In genomic region chr11:34495724-34496377, GRCh38 we compare ENCODE assay signal across 25 cellular contexts. TPM values are rescaled to one million over a fixed set of nuclear protein-coding genes. Genes with fewer than 3 reads are reported as not detected.
DNase-seq lines count a peak whose midpoint lies in the region; ATAC-seq, FAIRE-seq and TF ChIP-seq lines count a peak whose summit lies in the region.
"Had no signal": no experiment of that assay in that cellular context is flagged by ENCODE, and none has a peak within 500 bp of the region (broad histone marks: within the 10 kb centered on the region; RNA-seq: fewer than 3 reads in every experiment).

No MANE protein-coding gene starts in this region.

- TF ChIP-seq EP300 in H1 (IDR thresholded peaks at IDR 0.05; ENCODE audit: borderline replicate concordance in 1 of 2, low read depth in 2 of 2, low read length in 2 of 2) (no peak), sigmoid colon (IDR thresholded peaks at IDR 0.05) (no peak)

- no peaks in the 10 kb centered on the region for H3K9me2 ChIP-seq in PC-3 (replicated peaks; ENCODE audit: low read length)

- no peak overlapping the region for H2BK15ac ChIP-seq in H1 (ENCODE audit: low read length)

- H3K23me2 ChIP-seq in H1 (ENCODE audit: low read depth, low read length): no peaks in the 10 kb centered on the region

- no peak overlapping the region for H2BK5ac ChIP-seq in H1 (ENCODE audit: low read depth, low read length)

- H3K27me3 ChIP-seq in PC-3 (ENCODE audit: low read length) (no peaks in the 10 kb centered on the region), H1 (replicated peaks in 1 of 4; ENCODE audit: control insufficient read depth in 3 of 4, extremely low read depth in 1 of 4, insufficient read depth in 3 of 4, low read length in 3 of 4) (no peaks in the 10 kb centered on the region), testis (no peaks in the 10 kb centered on the region), sigmoid colon (no peaks in the 10 kb centered on the region), spleen (replicated peaks in 1 of 7) (peaks cover 0 to 14% (median 0%) of the 10 kb centered on the region in 7 donors)
- H3K27me3 ChIP-seq: BE2C, pancreas, tibial nerve had no signal

- FAIRE-seq in H1 (lab: Jason Lieb, UNC): no peak
- FAIRE-seq: colon, D721Med, HTR-8/SVneo, pancreas had no signal

- DNase-seq in PC-3 (peak; percentile 78), H1 (ENCODE audit: low read depth in 1 of 2, low spot score in 2 of 2) (no peak), testis (no peak), NCI-H2081 (lab: John Stamatoyannopoulos, UW) (no peak), NCI-H187 (lab: John Stamatoyannopoulos, UW) (no peak), sigmoid colon (no peak), spleen (no peak)
- DNase-seq: activated CD4-positive, alpha-beta T cell treated with anti-CD3 and anti-CD28 coated beads for 1 hour; activated gamma-delta T cell; amniotic stem cell; BE2C; foreskin fibroblast; left ventricle myocardium superior; NCI-H1436 treated with DMSO at 0.1 percent for 48 hours; NCI-H524 treated with DMSO at 0.1 percent for 48 hours; SIG-M5 had no signal

- H3K36me3 ChIP-seq in HEK293 (ENCODE audit: control insufficient read depth in 2 of 2, insufficient read depth in 1 of 2, low read length in 2 of 2) (no peaks in the 10 kb centered on the region), PC-3 (ENCODE audit: low read depth, low read length) (no peaks in the 10 kb centered on the region), H1 (ENCODE audit: control insufficient read depth in 2 of 4, insufficient read depth in 4 of 4, low read length in 3 of 4) (no peaks in the 10 kb centered on the region), testis (ENCODE audit: low read depth, missing control alignments) (no peaks in the 10 kb centered on the region), sigmoid colon (no peaks in the 10 kb centered on the region), spleen (no peaks in the 10 kb centered on the region)
- H3K36me3 ChIP-seq: BE2C, pancreas, tibial nerve had no signal

- CTCF ChIA-PET in HEK293 (lab: Yijun Ruan, JAX): interaction anchor here (0.6 to 5.5 kb wide), 3 partner anchors 17 to 256 kb away, joined by 3 to 105 read pairs (median 3); no protein-coding TSS in a partner anchor
- CTCF ChIA-PET in PC-3 (lab: Charles Lee): no interaction called here
- CTCF ChIA-PET in H1 (lab: Charles Lee; ENCODE audit: partially characterized antibody): interaction anchor here (1.2 to 2.5 kb wide), 2 partner anchors 17 to 125 kb away, joined by 3 to 18 read pairs; partner anchors contain the start of gene ELF5

- TF ChIP-seq POLR2A in H1 (IDR thresholded peaks at IDR 0.05; ENCODE audit: control extremely low read depth in 1 of 2, low read depth in 2 of 2, low read length in 2 of 2): no peak
- no peak for TF ChIP-seq POLR2A in testis (IDR thresholded peaks at IDR 0.05)
- TF ChIP-seq POLR2A in sigmoid colon (IDR thresholded peaks at IDR 0.05): no peak
- TF ChIP-seq POLR2A in spleen (IDR thresholded peaks at IDR 0.05): no peak

- no peak overlapping the region for H3K9ac ChIP-seq in PC-3 (ENCODE audit: low read length)
- H3K9ac ChIP-seq in H1 (replicated peaks in 1 of 4; ENCODE audit: extremely low read depth in 1 of 4, low read depth in 3 of 4, low read length in 3 of 4): no peak overlapping the region

- peak; percentile 97 for ATAC-seq in PC-3
- ATAC-seq: left ventricle myocardium superior; stimulated activated effector memory CD8-positive, alpha-beta T cell treated with anti-CD3 and anti-CD28 coated beads, Interleukin-12 subunit alpha, Interleukin-12 subunit beta, amount 100 ng/mL, for 72 hours had no signal

- intact Hi-C loops in PC-3 (cut with micrococcal nuclease): no loop called here
- intact Hi-C loops in testis (cut with DNase I; ENCODE audit: low total_unique reads): no loop called here
- intact Hi-C loops in sigmoid colon (cut with DNase I): no loop called here
- intact Hi-C loops in spleen (cut with DNase I; ENCODE audit: low total_unique reads): no loop called here

- no peak overlapping the region for H3K14ac ChIP-seq in H1 (ENCODE audit: insufficient read length)

- no peaks in the 10 kb centered on the region for H3K4me1 ChIP-seq in HEK293 (ENCODE audit: control insufficient read depth, insufficient read depth, low read length)
- H3K4me1 ChIP-seq in PC-3 (ENCODE audit: insufficient read depth, low read length): peaks cover 7% of the 10 kb centered on the region
- H3K4me1 ChIP-seq in H1 (replicated peaks in 1 of 4; ENCODE audit: control insufficient read depth in 3 of 4, insufficient read depth in 4 of 4, low read length in 3 of 4): no peaks in the 10 kb centered on the region
- H3K4me1 ChIP-seq in testis: no peaks in the 10 kb centered on the region
- no peaks in the 10 kb centered on the region for H3K4me1 ChIP-seq in sigmoid colon
- peaks cover 0 to 6% (median 0%) of the 10 kb centered on the region in 6 donors for H3K4me1 ChIP-seq in spleen
- H3K4me1 ChIP-seq: BE2C, pancreas had no signal

- BruUV-seq in PC-3 (replicated peaks; lab: Mats Ljungman, UMichigan): no TSS peak

- H3K4me2 ChIP-seq in PC-3 (ENCODE audit: low read length) (no peak overlapping the region), H1 (ENCODE audit: insufficient read depth in 1 of 2, low read depth in 2 of 2, low read length in 2 of 2) (no peak overlapping the region)

- H3K4ac ChIP-seq in H1 (replicated peaks; ENCODE audit: insufficient read length, low read depth, low read length): no peak overlapping the region

- H3K79me2 ChIP-seq in PC-3 (ENCODE audit: low read length) (no peaks in the 10 kb centered on the region), H1 (ENCODE audit: control insufficient read depth in 1 of 2, insufficient read depth in 2 of 2, low read length in 2 of 2) (no peaks in the 10 kb centered on the region)

- no peaks in the 10 kb centered on the region for H3K9me3 ChIP-seq in HEK293 (ENCODE audit: control insufficient read depth, insufficient read depth, low read depth, low read length)
- no peaks in the 10 kb centered on the region for H3K9me3 ChIP-seq in PC-3 (ENCODE audit: low read length)
- no peaks in the 10 kb centered on the region for H3K9me3 ChIP-seq in H1 (ENCODE audit: insufficient read depth in 2 of 2, low read depth in 1 of 2, low read length in 1 of 2)
- no peaks in the 10 kb centered on the region for H3K9me3 ChIP-seq in testis
- no peaks in the 10 kb centered on the region for H3K9me3 ChIP-seq in sigmoid colon
- H3K9me3 ChIP-seq in spleen: no peaks in the 10 kb centered on the region
- H3K9me3 ChIP-seq: BE2C, pancreas, tibial nerve had no signal

- H3F3A ChIP-seq in PC-3 (ENCODE audit: low read length, unreplicated experiment): no peaks in the 10 kb centered on the region

- H3K27ac ChIP-seq in HEK293 (ENCODE audit: extremely low read depth, low read depth, low read length) (no peak overlapping the region), PC-3 (ENCODE audit: low read length) (no peak overlapping the region), H1 (ENCODE audit: low read depth, low read length) (no peak overlapping the region), testis (no peak overlapping the region), sigmoid colon (no peak overlapping the region), spleen (no peak overlapping the region)
- H3K27ac ChIP-seq: pancreas, tibial nerve had no signal

- peak overlapping the region; percentile 59 for H4K8ac ChIP-seq in H1 (ENCODE audit: extremely low read depth, insufficient read depth, low read length)

- no peak overlapping the region for H2BK20ac ChIP-seq in H1 (ENCODE audit: low read length)

- H3K56ac ChIP-seq in H1 (replicated peaks; ENCODE audit: insufficient read length, low read depth, low read length): no peak overlapping the region

- no peak overlapping the region for H3K4me3 ChIP-seq in HEK293 (ENCODE audit: low read depth, low read length)
- no peak overlapping the region for H3K4me3 ChIP-seq in PC-3 (ENCODE audit: low read length)
- no peak overlapping the region for H3K4me3 ChIP-seq in H1 (ENCODE audit: extremely low read depth in 1 of 4, insufficient read depth in 2 of 4, low read depth in 3 of 4, low read length in 4 of 4)
- H3K4me3 ChIP-seq in testis: peak overlapping the region; percentile 19 to 30
- no peak overlapping the region for H3K4me3 ChIP-seq in sigmoid colon
- H3K4me3 ChIP-seq in spleen: no peak overlapping the region
- H3K4me3 ChIP-seq: pancreas, tibial nerve had no signal

- H2BK120ac ChIP-seq in H1 (replicated peaks; ENCODE audit: low read depth, low read length): no peak overlapping the region

- POLR2A ChIA-PET in HEK293 (lab: Yijun Ruan, JAX) (no interaction called here), PC-3 (lab: Charles Lee; ENCODE audit: unreplicated experiment) (interaction anchor here (0.5 kb wide), 1 partner anchor 144 kb away, joined by 3 read pairs; no protein-coding TSS in a partner anchor), H1 (lab: Charles Lee; ENCODE audit: partially characterized antibody) (no interaction called here)

- no peak overlapping the region for H2AK5ac ChIP-seq in H1 (ENCODE audit: low read depth, low read length)

- no peak for TF ChIP-seq RAD21 in H1 (IDR thresholded peaks at IDR 0.05 in 1 of 2, conservative IDR thresholded peaks at IDR 0.05 in 1 of 2; ENCODE audit: low read depth in 2 of 2, low read length in 2 of 2)

- WGBS in H1 (ENCODE audit: extremely low coverage in 1 of 2, insufficient coverage in 1 of 2, insufficient read length in 1 of 2, insufficient replicate concordance in 2 of 2, low coverage in 1 of 2, low lambda C conversion rate in 2 of 2, missing lambda C conversion rate in 1 of 2), 2 experiments: 87% methylated on average over 25 of the region's 26 CpGs; no CpG with 5 or more reads in 1 of the 2 experiments
- WGBS in testis, 2 donors: 41 to 54% methylated on average over 25 to 26 of the region's 26 CpGs
- WGBS in sigmoid colon, 2 donors: 57 to 77% methylated on average over 26 of the region's 26 CpGs
- WGBS in spleen, 5 donors: 79 to 90% (median 85%) methylated on average over 25 to 26 of the region's 26 CpGs

- H4K20me1 ChIP-seq in PC-3 (ENCODE audit: low read length) (no peaks in the 10 kb centered on the region), H1 (replicated peaks in 1 of 2; ENCODE audit: control insufficient read depth in 1 of 2, insufficient read depth in 2 of 2, low read length in 2 of 2) (no peaks in the 10 kb centered on the region)

- no peak overlapping the region for H4K5ac ChIP-seq in H1 (ENCODE audit: insufficient read length, low read depth, low read length)

- H2BK12ac ChIP-seq in H1 (ENCODE audit: low read depth, low read length): no peak overlapping the region

- H3K18ac ChIP-seq in H1 (ENCODE audit: extremely low read depth, low read length): no peak overlapping the region

- no peak overlapping the region for H4K91ac ChIP-seq in H1 (replicated peaks; ENCODE audit: insufficient read length, low read length)

- TF ChIP-seq CTCF in HEK293 (tag by site-specific recombination; IDR thresholded peaks at IDR 0.05) (no peak), PC-3 (conservative IDR thresholded peaks at IDR 0.05; ENCODE audit: low read depth, low read length) (no peak), H1 (IDR thresholded peaks at IDR 0.05; ENCODE audit: control extremely low read depth in 1 of 3, insufficient read depth in 1 of 3, low read depth in 1 of 3, low read length in 3 of 3) (no peak), testis (IDR thresholded peaks at IDR 0.05) (no peak), sigmoid colon (IDR thresholded peaks at IDR 0.05) (no peak), spleen (IDR thresholded peaks at IDR 0.05 in 8 of 11, conservative IDR thresholded peaks at IDR 0.05 in 3 of 11) (no peak)

- no peak overlapping the region for H3K23ac ChIP-seq in H1 (ENCODE audit: insufficient read length)

- no peaks in the 10 kb centered on the region for H3K79me1 ChIP-seq in H1 (ENCODE audit: low read depth, low read length)

- no peak overlapping the region for H2AFZ ChIP-seq in PC-3 (ENCODE audit: low read length)
- peak overlapping the region; percentile 65; the same call in 1 of the 2 replicates for H2AFZ ChIP-seq in H1 (ENCODE audit: low read length)

RNA-seq across cellular contexts. Expression of gene ELF5, which starts 17.7 kb away (rescaled TPM):
- total RNA-seq in PC-3 (2014; rRNA removed) (0.11 TPM in 1 of 2 replicates, not detected in the other), testis (under 1 TPM; 0.43 to 0.63 TPM), sigmoid colon (not detected), spleen (1 to 10 TPM in 5 of 7 donors, under 1 TPM in 2; 0.27 to 8.8 (median 2.1) TPM)
- total RNA-seq in H1 (2021; fragmentation: NEBNext Ultra II Directional; extraction: Animal tissue kit (Norgen Biotek cat#: 25700)): not detected in 2 replicates
- polyA plus RNA-seq in H1 (2011; rRNA removed) (not detected in 2 replicates), testis (ENCODE audit: insufficient read depth, low read depth, low replicate concordance) (0.34 TPM), sigmoid colon (not detected), spleen (under 1 TPM; 0.08 to 0.45 (median 0.28) TPM)
- polyA plus RNA-seq in H1 (2011; cell fraction: cytosol; rRNA removed): not detected
- polyA plus RNA-seq in H1 (2011; cell fraction: nucleus; rRNA removed): not detected
- polyA plus RNA-seq in H1 (2012, experiment 1 of 2): not detected in 4 replicates
- not detected for polyA plus RNA-seq in H1 (2012, experiment 2 of 2)
- polyA plus RNA-seq in H1 (2013, experiment 1 of 2): not detected
- polyA plus RNA-seq in H1 (2013, experiment 2 of 2): not detected
- polyA minus RNA-seq in H1 (2011; rRNA and poly(A)+ RNA removed): not detected in 2 replicates
- polyA minus RNA-seq in H1 (2011; cell fraction: cytosol; rRNA and poly(A)+ RNA removed): not detected
- polyA minus RNA-seq in H1 (2011; cell fraction: nucleus; rRNA and poly(A)+ RNA removed): not detected
- total RNA-seq: H4, left ventricle myocardium superior, myocyte, tibial nerve had no signal

RNA-seq across cellular contexts. Expression of gene CAT, which starts 57.1 kb away (rescaled TPM):
- 46.6 and 50.5 TPM in 2 replicates for total RNA-seq in PC-3 (2014; rRNA removed)
- total RNA-seq in H1 (2021; fragmentation: NEBNext Ultra II Directional; extraction: Animal tissue kit (Norgen Biotek cat#: 25700)): 14.3 and 15.0 TPM in 2 replicates
- 7.3 and 9.6 TPM in 2 replicates for polyA plus RNA-seq in H1 (2011; rRNA removed)
- polyA plus RNA-seq in H1 (2011; cell fraction: cytosol; rRNA removed): 10.4 TPM
- polyA plus RNA-seq in H1 (2011; cell fraction: nucleus; rRNA removed): 13.2 TPM
- polyA plus RNA-seq in H1 (2012, experiment 1 of 2): 5.8 to 7.0 TPM (median 6.8 TPM) in 4 replicates
- 1.5 TPM for polyA plus RNA-seq in H1 (2012, experiment 2 of 2)
- polyA plus RNA-seq in H1 (2013, experiment 1 of 2): 8.7 TPM
- polyA plus RNA-seq in H1 (2013, experiment 2 of 2): 7.2 TPM
- polyA minus RNA-seq in H1 (2011; rRNA and poly(A)+ RNA removed): 8.6 and 11.6 TPM in 2 replicates
- 8.3 TPM for polyA minus RNA-seq in H1 (2011; cell fraction: cytosol; rRNA and poly(A)+ RNA removed)
- polyA minus RNA-seq in H1 (2011; cell fraction: nucleus; rRNA and poly(A)+ RNA removed): 11.2 TPM
- total RNA-seq in testis: 10 to 100 TPM; 30.3 to 38.2 TPM
- 30.2 TPM for polyA plus RNA-seq in testis (ENCODE audit: insufficient read depth, low read depth, low replicate concordance)
- 100 to 1,000 TPM in 2 of 4 donors, 10 to 100 TPM in 2; 77.4 to 164 (median 103) TPM for total RNA-seq in sigmoid colon
- 100 to 1,000 TPM in 1 of 3 donors, 10 to 100 TPM in 2; 64.1 to 163 (median 79.3) TPM for polyA plus RNA-seq in sigmoid colon
- total RNA-seq in spleen: 100 to 1,000 TPM in 5 of 7 donors, 10 to 100 TPM in 2; 93.4 to 149 (median 126) TPM
- 10 to 100 TPM; 55.2 to 74.2 (median 64.5) TPM for polyA plus RNA-seq in spleen

Comparison
In these comparisons a context has a peak if more than half of its experiments do, and no peak if none do; other contexts are left out.
1. H3K4me3 ChIP-seq: peak in testis (2 of 2); none in HEK293 (single experiment), PC-3 (single experiment), H1 (0 of 4), sigmoid colon (0 of 4) and spleen (0 of 8).